Comparison of ENCODE assay signal across 17 cellular contexts in the genomic region with DNA sequence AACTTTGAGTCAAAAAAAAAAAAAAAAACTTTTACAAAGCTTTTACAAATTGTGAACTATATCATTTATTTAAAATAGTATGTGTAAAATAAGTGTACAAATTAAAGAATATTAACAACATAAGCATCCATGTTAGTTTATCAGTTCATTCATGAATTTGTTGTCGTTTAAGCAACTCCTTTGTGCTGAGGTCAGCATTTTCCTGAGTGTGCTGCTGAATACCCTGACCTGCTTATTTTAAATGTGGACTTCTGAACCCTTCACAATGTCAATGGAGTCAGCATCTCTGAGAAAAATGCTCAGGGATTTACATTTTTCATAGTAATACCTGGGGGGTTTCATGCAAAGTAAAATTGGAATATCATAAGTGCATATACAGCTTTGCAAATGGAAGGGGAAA.
DNase-seq lines count a peak whose midpoint lies in the region; ATAC-seq, FAIRE-seq and TF ChIP-seq lines count a peak whose summit lies in the region.
"Had no signal": no experiment of that assay in that cellular context is flagged by ENCODE, and none has a peak within 500 bp of the region (broad histone marks: within the 10 kb centered on the region; RNA-seq: fewer than 3 reads in every experiment).

No MANE protein-coding gene starts in this region.

- no peaks in the 10 kb centered on the region for H3K9me3 ChIP-seq in IMR-90 (ENCODE audit: control insufficient read depth, insufficient read depth, low read length)
- no peaks in the 10 kb centered on the region for H3K9me3 ChIP-seq in H1 (ENCODE audit: insufficient read depth in 2 of 2, low read depth in 1 of 2, low read length in 1 of 2)
- H3K9me3 ChIP-seq in right lobe of liver: no peaks in the 10 kb centered on the region
- H3K9me3 ChIP-seq: Caco-2, HAP-1 had no signal

- H3K23me2 ChIP-seq in H1 (ENCODE audit: low read depth, low read length): no peaks in the 10 kb centered on the region

- H3K36me3 ChIP-seq in IMR-90 (ENCODE audit: control insufficient read depth, insufficient read depth, low read length): no peaks in the 10 kb centered on the region
- no peaks in the 10 kb centered on the region for H3K36me3 ChIP-seq in H1 (ENCODE audit: control insufficient read depth in 2 of 4, insufficient read depth in 4 of 4, low read length in 3 of 4)
- no peaks in the 10 kb centered on the region for H3K36me3 ChIP-seq in right lobe of liver
- H3K36me3 ChIP-seq: HAP-1 had no signal

- dilution Hi-C loops in IMR-90 (cut with HindIII; ENCODE audit: low sequenced_read_pairs, unreplicated experiment): no loop called here

- no peak overlapping the region for H2AFZ ChIP-seq in IMR-90 (replicated peaks; ENCODE audit: low read length, poor library complexity)
- H2AFZ ChIP-seq in H1 (ENCODE audit: low read length): no peak overlapping the region

- no TSS peak for BruUV-seq in IMR-90 (replicated peaks; lab: Mats Ljungman, UMichigan)

- H3K4me3 ChIP-seq in IMR-90 (ENCODE audit: insufficient read depth, low read depth, low read length) (no peak overlapping the region), H1 (ENCODE audit: extremely low read depth in 1 of 4, insufficient read depth in 2 of 4, low read depth in 3 of 4, low read length in 4 of 4) (no peak overlapping the region), right lobe of liver (no peak overlapping the region)
- H3K4me3 ChIP-seq: HAP-1 had no signal

- H3K18ac ChIP-seq in IMR-90 (ENCODE audit: low read depth, low read length) (no peak overlapping the region), H1 (ENCODE audit: extremely low read depth, low read length) (no peak overlapping the region)

- H2BK20ac ChIP-seq in IMR-90 (ENCODE audit: low read depth, low read length): no peak overlapping the region
- H2BK20ac ChIP-seq in H1 (ENCODE audit: low read length): no peak overlapping the region

- H3K23ac ChIP-seq in IMR-90 (ENCODE audit: low read depth, low read length): no peak overlapping the region
- H3K23ac ChIP-seq in H1 (ENCODE audit: insufficient read length): no peak overlapping the region

- H2BK12ac ChIP-seq in H1 (ENCODE audit: low read depth, low read length): no peak overlapping the region

- H3K79me1 ChIP-seq in IMR-90 (ENCODE audit: low read depth in 1 of 2, low read length in 2 of 2) (no peaks in the 10 kb centered on the region), H1 (ENCODE audit: low read depth, low read length) (no peaks in the 10 kb centered on the region)

- H3K4ac ChIP-seq in IMR-90 (ENCODE audit: low read depth, low read length) (no peak overlapping the region), H1 (replicated peaks; ENCODE audit: insufficient read length, low read depth, low read length) (no peak overlapping the region)

- TF ChIP-seq POLR2A in IMR-90 (IDR thresholded peaks at IDR 0.05; ENCODE audit: low read depth, low read length) (no peak), H1 (IDR thresholded peaks at IDR 0.05; ENCODE audit: control extremely low read depth in 1 of 2, low read depth in 2 of 2, low read length in 2 of 2) (no peak), right lobe of liver (IDR thresholded peaks at IDR 0.05) (no peak)

- H2AK5ac ChIP-seq in IMR-90 (ENCODE audit: low read depth, low read length): no peak overlapping the region
- H2AK5ac ChIP-seq in H1 (ENCODE audit: low read depth, low read length): no peak overlapping the region

- no peak for FAIRE-seq in H1 (lab: Jason Lieb, UNC)
- FAIRE-seq: GM19239 had no signal

- in situ Hi-C loops in IMR-90 (cut with MboI; ENCODE audit: low sequenced_read_pairs): no loop called here

- H4K8ac ChIP-seq in IMR-90 (ENCODE audit: low read depth in 2 of 2, low read length in 2 of 2): no peak overlapping the region
- H4K8ac ChIP-seq in H1 (ENCODE audit: extremely low read depth, insufficient read depth, low read length): no peak overlapping the region

- CTCF ChIA-PET in IMR-90 (lab: Yijun Ruan, JAX) (no interaction called here), H1 (lab: Charles Lee; ENCODE audit: partially characterized antibody) (interaction anchor here (0.6 to 2.1 kb wide), 4 partner anchors 74 to 238 kb away, joined by 3 to 6 read pairs (median 4); no protein-coding TSS in a partner anchor)

- H3K4me1 ChIP-seq in IMR-90 (ENCODE audit: control insufficient read depth, insufficient read depth, low read length) (peaks cover 8% of the 10 kb centered on the region), H1 (replicated peaks in 1 of 4; ENCODE audit: control insufficient read depth in 3 of 4, insufficient read depth in 4 of 4, low read length in 3 of 4) (no peaks in the 10 kb centered on the region), right lobe of liver (peaks cover 0 to 47% (median 21%) of the 10 kb centered on the region in 4 donors)

- intact Hi-C loops in IMR-90 (cut with micrococcal nuclease) (no loop called here), right lobe of liver (cut with DNase I) (no loop called here)

- TF ChIP-seq RAD21 in IMR-90 (IDR thresholded peaks at IDR 0.05; ENCODE audit: low read length) (no peak), H1 (IDR thresholded peaks at IDR 0.05 in 1 of 2, conservative IDR thresholded peaks at IDR 0.05 in 1 of 2; ENCODE audit: low read depth in 2 of 2, low read length in 2 of 2) (no peak)

- H3K79me2 ChIP-seq in H1 (ENCODE audit: control insufficient read depth in 1 of 2, insufficient read depth in 2 of 2, low read length in 2 of 2): no peaks in the 10 kb centered on the region

- WGBS in IMR-90 (ENCODE audit: extremely low coverage in 2 of 2, insufficient read length in 1 of 2), 2 experiments: 40% methylated on average over 1 of the region's 1 CpG; no CpG with 5 or more reads in 1 of the 2 experiments
- 100% methylated on average over 1 of the region's 1 CpG; no CpG with 5 or more reads in 1 of the 2 experiments for WGBS in H1 (ENCODE audit: extremely low coverage in 1 of 2, insufficient coverage in 1 of 2, insufficient read length in 1 of 2, insufficient replicate concordance in 2 of 2, low coverage in 1 of 2, low lambda C conversion rate in 2 of 2, missing lambda C conversion rate in 1 of 2), 2 experiments
- WGBS in right lobe of liver (ENCODE audit: insufficient coverage, low coverage, low lambda C conversion rate, missing lambda C conversion rate): 13% methylated on average over 1 of the region's 1 CpG

- H4K5ac ChIP-seq in IMR-90 (ENCODE audit: low read depth, low read length) (no peak overlapping the region), H1 (ENCODE audit: insufficient read length, low read depth, low read length) (no peak overlapping the region)

- no peak overlapping the region for H3K14ac ChIP-seq in IMR-90 (replicated peaks; ENCODE audit: low read depth, low read length)
- no peak overlapping the region for H3K14ac ChIP-seq in H1 (ENCODE audit: insufficient read length)

- H4K20me1 ChIP-seq in IMR-90 (ENCODE audit: insufficient read depth, low read length) (no peaks in the 10 kb centered on the region), H1 (replicated peaks in 1 of 2; ENCODE audit: control insufficient read depth in 1 of 2, insufficient read depth in 2 of 2, low read length in 2 of 2) (no peaks in the 10 kb centered on the region)

- H2AK9ac ChIP-seq in IMR-90 (replicated peaks; ENCODE audit: low read depth, low read length, poor library complexity): no peak overlapping the region

- TF ChIP-seq CTCF in IMR-90 (conservative IDR thresholded peaks at IDR 0.05; ENCODE audit: low read depth, low read length): no peak
- no peak for TF ChIP-seq CTCF in H1 (IDR thresholded peaks at IDR 0.05; ENCODE audit: control extremely low read depth in 1 of 3, insufficient read depth in 1 of 3, low read depth in 1 of 3, low read length in 3 of 3)
- no peak for TF ChIP-seq CTCF in right lobe of liver (IDR thresholded peaks at IDR 0.05)
- TF ChIP-seq CTCF in omental fat pad (IDR thresholded peaks at IDR 0.05): no peak

- H3K9me1 ChIP-seq in IMR-90 (ENCODE audit: insufficient read depth, low read length): peaks cover 4% of the 10 kb centered on the region; the same call in 1 of the 2 replicates

- ATAC-seq in IMR-90 (ENCODE audit: low read depth) (no peak), right lobe of liver (no peak), HG03432 (IDR thresholded peaks at IDR 0.05; ENCODE audit: unreplicated experiment) (no peak), GM18511 (IDR thresholded peaks at IDR 0.05; ENCODE audit: unreplicated experiment) (no peak), omental fat pad (ENCODE audit: low FRiP score) (no peak)

- H3K27ac ChIP-seq in IMR-90 (ENCODE audit: insufficient read depth, low read length) (no peak overlapping the region), H1 (ENCODE audit: low read depth, low read length) (no peak overlapping the region), right lobe of liver (peak overlapping the region in 2 of 3 donors; percentile 24 to 56)
- H3K27ac ChIP-seq: C4-2B had no signal

- H2BK5ac ChIP-seq in IMR-90 (ENCODE audit: low read depth, low read length, poor library complexity, severe bottlenecking): no peak overlapping the region
- H2BK5ac ChIP-seq in H1 (ENCODE audit: low read depth, low read length): no peak overlapping the region

- H3K56ac ChIP-seq in IMR-90 (ENCODE audit: extremely low read depth, insufficient read depth, low read length) (no peak overlapping the region), H1 (replicated peaks; ENCODE audit: insufficient read length, low read depth, low read length) (no peak overlapping the region)

- H2BK15ac ChIP-seq in IMR-90 (ENCODE audit: low read depth, low read length) (no peak overlapping the region), H1 (ENCODE audit: low read length) (no peak overlapping the region)

- POLR2A ChIA-PET in IMR-90 (lab: Charles Lee; ENCODE audit: unreplicated experiment) (no interaction called here), H1 (lab: Charles Lee; ENCODE audit: partially characterized antibody) (interaction anchor here (1.7 kb wide), 1 partner anchor 171 kb away, joined by 3 read pairs; no protein-coding TSS in a partner anchor)

- H2BK120ac ChIP-seq in IMR-90 (ENCODE audit: low read depth, low read length) (no peak overlapping the region), H1 (replicated peaks; ENCODE audit: low read depth, low read length) (no peak overlapping the region)

- DNase-seq in IMR-90 (no peak), H1 (ENCODE audit: low read depth in 1 of 2, low spot score in 2 of 2) (no peak), right lobe of liver (no peak), midbrain (lab: John Stamatoyannopoulos, UW) (no peak), omental fat pad (ENCODE audit: low spot score) (no peak)
- DNase-seq: ACHN; AML-193; Caco-2; CD4-positive, alpha-beta T cell; DMS153; DMS79 treated with DMSO at 0.1 percent for 48 hours; GF-D8 had no signal

- H3K27me3 ChIP-seq in IMR-90 (ENCODE audit: control insufficient read depth, insufficient read depth, low read length) (no peaks in the 10 kb centered on the region), H1 (replicated peaks in 1 of 4; ENCODE audit: control insufficient read depth in 3 of 4, extremely low read depth in 1 of 4, insufficient read depth in 3 of 4, low read length in 3 of 4) (no peaks in the 10 kb centered on the region), right lobe of liver (no peaks in the 10 kb centered on the region)

- H3K4me2 ChIP-seq in IMR-90 (ENCODE audit: low read depth, low read length) (no peak overlapping the region), H1 (ENCODE audit: insufficient read depth in 1 of 2, low read depth in 2 of 2, low read length in 2 of 2) (no peak overlapping the region)

- no peak for TF ChIP-seq EP300 in H1 (IDR thresholded peaks at IDR 0.05; ENCODE audit: borderline replicate concordance in 1 of 2, low read depth in 2 of 2, low read length in 2 of 2)

- H3K9ac ChIP-seq in IMR-90 (ENCODE audit: low read depth, low read length): no peak overlapping the region
- H3K9ac ChIP-seq in H1 (replicated peaks in 1 of 4; ENCODE audit: extremely low read depth in 1 of 4, low read depth in 3 of 4, low read length in 3 of 4): no peak overlapping the region

- no peak overlapping the region for H4K91ac ChIP-seq in IMR-90 (ENCODE audit: insufficient read depth, low read depth, low read length)
- H4K91ac ChIP-seq in H1 (replicated peaks; ENCODE audit: insufficient read length, low read length): no peak overlapping the region

Comparison
In these comparisons a context has a peak if more than half of its experiments do, and no peak if none do; other contexts are left out.
1. H3K27ac ChIP-seq: peak in right lobe of liver (2 of 3); none in IMR-90 (single experiment) and H1 (single experiment).